In genomic region chr6:85802162-85802561, GRCh38 we compare ENCODE assay signal across 26 cellular contexts.
"Had no signal": no experiment of that assay in that cellular context is flagged by ENCODE, and none has a peak within 500 bp of the region (broad histone marks: within the 10 kb centered on the region; RNA-seq: fewer than 3 reads in every experiment).

No MANE protein-coding gene starts in this region.

- H3K27me3 ChIP-seq: stomach, suprapubic skin, testis, thyroid gland, tibial artery, tibial nerve, transverse colon, upper lobe of left lung, upper lobe of right lung, uterus, vagina had no signal

- H3K4me1 ChIP-seq: stomach, suprapubic skin, testis, thyroid gland, tibial nerve, transverse colon, upper lobe of left lung, upper lobe of right lung, uterus, vagina had no signal

- DNase-seq: stimulated activated CD4-positive, alpha-beta T cell treated with anti-CD3 and anti-CD28 coated beads, Interleukin-2, amount 100 ng/mL, for 48 hours; stimulated activated CD4-positive, alpha-beta T cell treated with anti-CD3 and anti-CD28 coated beads, Interleukin-4, amount 100 ng/mL, for 1 hour; stimulated activated CD4-positive, alpha-beta T cell treated with anti-CD3 and anti-CD28 coated beads, Interleukin-4, amount 100 ng/mL, for 24 hours; stimulated activated CD4-positive, alpha-beta T cell treated with anti-CD3 and anti-CD28 coated beads, Interleukin-4, amount 100 ng/mL, for 4 hours; stimulated activated CD8-positive, alpha-beta memory T cell treated with anti-CD3 and anti-CD28 coated beads, Interleukin-4, amount 100 ng/mL, for 48 hours; stimulated activated naive B cell treated with anti-CD40 and anti-IgM and Interleukin-4, amounts not matched to agents 10 μg/mL and 1 μg/mL and 100 μg/mL, for 72 hours; stimulated activated naive CD4-positive, alpha-beta T cell; stimulated activated naive CD4-positive, alpha-beta T cell treated with Interleukin-2 at 50 U/mL for 16 hours; stimulated activated naive CD8-positive, alpha-beta T cell treated with anti-CD3 and anti-CD28 coated beads, Interleukin-15, amount 100 ng/mL, for 72 hours; stimulated activated naive CD8-positive, alpha-beta T cell treated with anti-CD3 and anti-CD28 coated beads, Interleukin-15, Interleukin-2, amounts not matched to agents 100 U/mL and 50 U/mL, for 24 hours; stomach; substantia nigra; testis; thyroid gland; tibial artery; transverse colon; trophoblast cell; upper lobe of left lung; upper lobe of right lung; uterus had no signal

- H3K36me3 ChIP-seq: stomach, suprapubic skin, thoracic aorta, thyroid gland, tibial artery, tibial nerve, transverse colon, upper lobe of left lung, upper lobe of right lung, uterus, vagina had no signal

- ATAC-seq: stimulated activated effector memory CD8-positive, alpha-beta T cell treated with anti-CD3 and anti-CD28 coated beads, Interleukin-12 subunit alpha, Interleukin-12 subunit beta, amount 100 ng/mL, for 72 hours; stimulated activated memory B cell treated with anti-CD40 and anti-IgM and Interleukin-4, amounts not matched to agents 10 μg/mL and 1 μg/mL and 100 μg/mL, for 72 hours; stimulated activated naive B cell treated with anti-CD40 and anti-IgM and Interleukin-4, amounts not matched to agents 10 μg/mL and 1 μg/mL and 100 μg/mL, for 72 hours; stimulated activated naive CD8-positive, alpha-beta T cell treated with anti-CD3 and anti-CD28 coated beads, Interleukin-15, amount 100 ng/mL, for 72 hours; stimulated activated naive CD8-positive, alpha-beta T cell treated with anti-CD3 and anti-CD28 coated beads, Interleukin-15, Interleukin-2, amounts not matched to agents 100 U/mL and 50 U/mL, for 24 hours; upper lobe of right lung had no signal

- H3K9me3 ChIP-seq: suprapubic skin, testis, thoracic aorta, thyroid gland, tibial artery, tibial nerve, transverse colon, upper lobe of right lung, uterus, vagina had no signal

- H3K4me3 ChIP-seq: stomach, suprapubic skin, testis, thoracic aorta, thyroid gland, tibial artery, tibial nerve, transverse colon, upper lobe of left lung, upper lobe of right lung, uterus, vagina had no signal

- H3K27ac ChIP-seq: stomach, suprapubic skin, testis, thoracic aorta, thyroid gland, tibial artery, tibial nerve, transverse colon, upper lobe of left lung, upper lobe of right lung, uterus, vagina had no signal
